ENCODE assay signal across 22 cellular contexts in the genomic region with DNA sequence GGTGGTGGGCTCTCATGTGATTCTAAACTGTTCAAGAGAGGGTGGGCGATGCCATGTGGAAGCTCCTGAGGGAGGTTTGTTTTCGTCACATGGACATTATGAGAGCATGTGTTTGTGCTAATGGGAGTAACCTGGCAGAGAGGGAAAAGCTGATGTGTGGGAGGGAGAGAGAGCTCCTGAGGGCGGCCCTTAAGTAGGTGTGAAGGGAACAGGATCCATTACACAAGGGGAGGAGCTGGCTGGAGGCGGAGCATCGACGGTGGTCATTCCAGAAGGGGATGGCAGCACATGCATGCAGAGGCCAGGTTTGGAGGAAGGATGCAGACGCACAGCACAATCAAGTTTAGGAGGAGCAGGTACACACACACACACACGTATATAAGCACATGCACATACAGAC.
A peak's percentile ranks its signal among the peaks of the same experiment; 100 is the strongest.
DNase-seq lines count a peak whose midpoint lies in the region; ATAC-seq and TF ChIP-seq lines count a peak whose summit lies in the region.
"Had no signal": no experiment of that assay in that cellular context is flagged by ENCODE, and none has a peak within 500 bp of the region (broad histone marks: within the 10 kb centered on the region; RNA-seq: fewer than 3 reads in every experiment).

No MANE protein-coding gene starts in this region.

- no peaks in the 10 kb centered on the region for H4K20me1 ChIP-seq in IMR-90 (ENCODE audit: insufficient read depth, low read length)

- H4K5ac ChIP-seq in IMR-90 (ENCODE audit: low read depth, low read length): no peak overlapping the region

- no peak overlapping the region for H2BK120ac ChIP-seq in IMR-90 (ENCODE audit: low read depth, low read length)

- H4K8ac ChIP-seq in IMR-90 (ENCODE audit: low read depth in 2 of 2, low read length in 2 of 2): no peak overlapping the region

- no peak overlapping the region for H2BK15ac ChIP-seq in IMR-90 (ENCODE audit: low read depth, low read length)

- in situ Hi-C loops in IMR-90 (cut with MboI; ENCODE audit: low sequenced_read_pairs): no loop called here

- no peak overlapping the region for H3K9ac ChIP-seq in IMR-90 (ENCODE audit: low read depth, low read length)
- H3K9ac ChIP-seq: SK-N-SH had no signal

- intact Hi-C loops in IMR-90 (cut with micrococcal nuclease): no loop called here
- intact Hi-C loops in posterior vena cava (cut with DNase I): no loop called here

- TF ChIP-seq CTCF in IMR-90 (conservative IDR thresholded peaks at IDR 0.05; ENCODE audit: low read depth, low read length): no peak

- no peak overlapping the region for H3K27ac ChIP-seq in IMR-90 (ENCODE audit: insufficient read depth, low read length)
- H3K27ac ChIP-seq: ascending aorta, lower lobe of right lung, pancreas, Peyer's patch, stomach, upper lobe of right lung had no signal

- no peaks in the 10 kb centered on the region for H3K27me3 ChIP-seq in IMR-90 (ENCODE audit: control insufficient read depth, insufficient read depth, low read length)
- H3K27me3 ChIP-seq: ascending aorta, pancreas, Peyer's patch, stomach, upper lobe of right lung had no signal

- peaks cover 73% of the 10 kb centered on the region for H3K4me1 Mint-ChIP-seq in activated naive CD8-positive, alpha-beta T cell treated with anti-CD3 and anti-CD28 coated beads, Interleukin-2, amount 50 U/mL, for 24 hours

- peaks cover 4% of the 10 kb centered on the region for H3K9me3 ChIP-seq in IMR-90 (ENCODE audit: control insufficient read depth, insufficient read depth, low read length)
- H3K9me3 ChIP-seq: ascending aorta, lower lobe of right lung, pancreas, Peyer's patch, SK-N-SH, stomach, upper lobe of right lung had no signal

- H3K23ac ChIP-seq in IMR-90 (ENCODE audit: low read depth, low read length): no peak overlapping the region

- no peak for TF ChIP-seq RAD21 in IMR-90 (IDR thresholded peaks at IDR 0.05; ENCODE audit: low read length)

- no peak overlapping the region for H2BK20ac ChIP-seq in IMR-90 (ENCODE audit: low read depth, low read length)

- no TSS peak for BruUV-seq in IMR-90 (replicated peaks; lab: Mats Ljungman, UMichigan)

- peaks cover 15% of the 10 kb centered on the region; the same call in 1 of the 2 replicates for H3K9me1 ChIP-seq in IMR-90 (ENCODE audit: insufficient read depth, low read length)

- H2BK5ac ChIP-seq in IMR-90 (ENCODE audit: low read depth, low read length, poor library complexity, severe bottlenecking): no peak overlapping the region

- no peak overlapping the region for H3K4ac ChIP-seq in IMR-90 (ENCODE audit: low read depth, low read length)

- peak overlapping the region; percentile 24; the same call in 1 of the 2 replicates for H2AK5ac ChIP-seq in IMR-90 (ENCODE audit: low read depth, low read length)

- H2AK9ac ChIP-seq in IMR-90 (replicated peaks; ENCODE audit: low read depth, low read length, poor library complexity): peak overlapping the region; percentile 58

- no peak overlapping the region for H3K4me3 Mint-ChIP-seq in activated naive CD8-positive, alpha-beta T cell treated with anti-CD3 and anti-CD28 coated beads, Interleukin-2, amount 50 U/mL, for 24 hours
- H3K4me3 Mint-ChIP-seq: H9 had no signal

- no peak overlapping the region for H3K18ac ChIP-seq in IMR-90 (ENCODE audit: low read depth, low read length)

- H3K36me3 ChIP-seq in IMR-90 (ENCODE audit: control insufficient read depth, insufficient read depth, low read length): peaks cover 4% of the 10 kb centered on the region
- H3K36me3 ChIP-seq: lower lobe of right lung, pancreas, Peyer's patch, upper lobe of right lung had no signal

- peaks cover 40% of the 10 kb centered on the region for H3K36me3 Mint-ChIP-seq in activated naive CD8-positive, alpha-beta T cell treated with anti-CD3 and anti-CD28 coated beads, Interleukin-2, amount 50 U/mL, for 24 hours (ENCODE audit: low read depth)

- dilution Hi-C loops in IMR-90 (cut with HindIII; ENCODE audit: low sequenced_read_pairs, unreplicated experiment): no loop called here

- no peak overlapping the region for H2AFZ ChIP-seq in IMR-90 (replicated peaks; ENCODE audit: low read length, poor library complexity)

- CTCF ChIA-PET in IMR-90 (lab: Yijun Ruan, JAX): no interaction called here

- H3K9me3 Mint-ChIP-seq in activated naive CD8-positive, alpha-beta T cell treated with anti-CD3 and anti-CD28 coated beads, Interleukin-2, amount 50 U/mL, for 24 hours: peaks cover 4% of the 10 kb centered on the region

- peak; percentile 50 for DNase-seq in activated CD8-positive, alpha-beta memory T cell treated with anti-CD3 and anti-CD28 coated beads for 24 hours
- DNase-seq in activated CD8-positive, alpha-beta memory T cell treated with anti-CD3 and anti-CD28 coated beads, Interleukin-2, amount 50 U/mL, for 48 hours: no peak
- no peak for DNase-seq in IMR-90
- no peak for DNase-seq in activated naive CD8-positive, alpha-beta T cell treated with anti-CD3 and anti-CD28 coated beads, Interleukin-2, amount 50 U/mL, for 24 hours
- peak; percentile 52 for DNase-seq in posterior vena cava (ENCODE audit: low spot score)
- DNase-seq in epidermal melanocyte (ENCODE audit: insufficient read length, low spot score): no peak
- no peak for DNase-seq in RKO (ENCODE audit: low spot score)
- DNase-seq: activated CD4-positive, alpha-beta T cell treated with anti-CD3 and anti-CD28 coated beads, Interleukin-2, amount 50 U/mL, for 48 hours; cerebellar nuclear complex; effector CD4-positive, alpha-beta T cell; glutamatergic neuron; H9; lower lobe of right lung; NCI-H774; pancreas; Peyer's patch; SK-N-SH; stimulated activated CD4-positive, alpha-beta T cell treated with anti-CD3 and anti-CD28 coated beads, Interleukin-1b, Interleukin-23, amount 100 ng/mL, for 48 hours; stomach; upper lobe of right lung had no signal

- H3K4me1 ChIP-seq in IMR-90 (ENCODE audit: control insufficient read depth, insufficient read depth, low read length): peaks cover 5% of the 10 kb centered on the region
- H3K4me1 ChIP-seq: ascending aorta, pancreas, Peyer's patch, upper lobe of right lung had no signal

- POLR2A ChIA-PET in IMR-90 (lab: Charles Lee; ENCODE audit: unreplicated experiment): no interaction called here

- H3K56ac ChIP-seq in IMR-90 (ENCODE audit: extremely low read depth, insufficient read depth, low read length): no peak overlapping the region

- H3K27me3 Mint-ChIP-seq in activated naive CD8-positive, alpha-beta T cell treated with anti-CD3 and anti-CD28 coated beads, Interleukin-2, amount 50 U/mL, for 24 hours: no peaks in the 10 kb centered on the region

- no peak overlapping the region for H3K4me2 ChIP-seq in IMR-90 (ENCODE audit: low read depth, low read length)
- H3K4me2 ChIP-seq: SK-N-SH had no signal

- peak overlapping the region; percentile 78 for H3K27ac Mint-ChIP-seq in activated naive CD8-positive, alpha-beta T cell treated with anti-CD3 and anti-CD28 coated beads, Interleukin-2, amount 50 U/mL, for 24 hours

- H3K14ac ChIP-seq in IMR-90 (replicated peaks; ENCODE audit: low read depth, low read length): no peak overlapping the region

- H3K4me3 ChIP-seq in IMR-90 (ENCODE audit: insufficient read depth, low read depth, low read length): no peak overlapping the region
- H3K4me3 ChIP-seq: ascending aorta, lower lobe of right lung, pancreas, Peyer's patch, stomach, upper lobe of right lung had no signal

- H3K79me1 ChIP-seq in IMR-90 (ENCODE audit: low read depth in 1 of 2, low read length in 2 of 2): peaks cover 8 to 27% of the 10 kb centered on the region in 2 experiments; a peak in 3 of 4 replicates

- no peak overlapping the region for H4K91ac ChIP-seq in IMR-90 (ENCODE audit: insufficient read depth, low read depth, low read length)

- no peak for ATAC-seq in IMR-90 (ENCODE audit: low read depth)
- no peak for ATAC-seq in activated naive CD8-positive, alpha-beta T cell treated with anti-CD3 and anti-CD28 coated beads, Interleukin-2, amount 50 U/mL, for 24 hours
- ATAC-seq in GM21529 (IDR thresholded peaks at IDR 0.05; ENCODE audit: unreplicated experiment): no peak
- ATAC-seq: pancreas had no signal

- WGBS in IMR-90 (ENCODE audit: extremely low coverage in 2 of 2, insufficient read length in 1 of 2), 2 experiments: 93% methylated on average over 3 of the region's 8 CpGs; no CpG with 5 or more reads in 1 of the 2 experiments

- TF ChIP-seq POLR2A in IMR-90 (IDR thresholded peaks at IDR 0.05; ENCODE audit: low read depth, low read length): no peak

TF ChIP-seq in IMR-90, 13 proteins besides CTCF, POLR2A, EP300 and RAD21:
- TF ChIP-seq, protein P1, sequence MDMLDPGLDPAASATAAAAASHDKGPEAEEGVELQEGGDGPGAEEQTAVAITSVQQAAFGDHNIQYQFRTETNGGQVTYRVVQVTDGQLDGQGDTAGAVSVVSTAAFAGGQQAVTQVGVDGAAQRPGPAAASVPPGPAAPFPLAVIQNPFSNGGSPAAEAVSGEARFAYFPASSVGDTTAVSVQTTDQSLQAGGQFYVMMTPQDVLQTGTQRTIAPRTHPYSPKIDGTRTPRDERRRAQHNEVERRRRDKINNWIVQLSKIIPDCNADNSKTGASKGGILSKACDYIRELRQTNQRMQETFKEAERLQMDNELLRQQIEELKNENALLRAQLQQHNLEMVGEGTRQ (IDR thresholded peaks at IDR 0.05; ENCODE audit: low read depth, low read length): no peak
- TF ChIP-seq NFE2L2 (IDR thresholded peaks at IDR 0.05; ENCODE audit: low read depth, low read length) (no peak), MXI1 (IDR thresholded peaks at IDR 0.05; ENCODE audit: borderline replicate concordance, low read depth, low read length) (no peak), CEBPB (IDR thresholded peaks at IDR 0.05; ENCODE audit: low read depth, low read length) (no peak), FOS (IDR thresholded peaks at IDR 0.05; ENCODE audit: low read depth, low read length) (no peak), CHD1 (IDR thresholded peaks at IDR 0.05; ENCODE audit: low read depth, low read length) (no peak), BHLHE40 (IDR thresholded peaks at IDR 0.05; ENCODE audit: low read depth, low read length) (no peak), MAZ (IDR thresholded peaks at IDR 0.05; ENCODE audit: borderline replicate concordance, low read depth, low read length) (no peak), RFX5 (IDR thresholded peaks at IDR 0.05; ENCODE audit: low read depth, low read length) (no peak), SMC3 (IDR thresholded peaks at IDR 0.05; ENCODE audit: low read depth, low read length) (no peak), RCOR1 (IDR thresholded peaks at IDR 0.05; ENCODE audit: insufficient replicate concordance, low read length) (no peak), MAFK (IDR thresholded peaks at IDR 0.05; ENCODE audit: low read depth, low read length) (no peak)
- TF ChIP-seq, protein P2, sequence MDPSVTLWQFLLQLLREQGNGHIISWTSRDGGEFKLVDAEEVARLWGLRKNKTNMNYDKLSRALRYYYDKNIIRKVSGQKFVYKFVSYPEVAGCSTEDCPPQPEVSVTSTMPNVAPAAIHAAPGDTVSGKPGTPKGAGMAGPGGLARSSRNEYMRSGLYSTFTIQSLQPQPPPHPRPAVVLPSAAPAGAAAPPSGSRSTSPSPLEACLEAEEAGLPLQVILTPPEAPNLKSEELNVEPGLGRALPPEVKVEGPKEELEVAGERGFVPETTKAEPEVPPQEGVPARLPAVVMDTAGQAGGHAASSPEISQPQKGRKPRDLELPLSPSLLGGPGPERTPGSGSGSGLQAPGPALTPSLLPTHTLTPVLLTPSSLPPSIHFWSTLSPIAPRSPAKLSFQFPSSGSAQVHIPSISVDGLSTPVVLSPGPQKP (IDR thresholded peaks at IDR 0.05; ENCODE audit: borderline replicate concordance, low read depth, low read length): no peak
TF ChIP-seq in IMR-90: peak in this region for 0.

Comparison
In these comparisons a context has a peak if more than half of its experiments do, and no peak if none do; other contexts are left out.
1. DNase-seq: peak in activated CD8-positive, alpha-beta memory T cell treated with anti-CD3 and anti-CD28 coated beads for 24 hours (single experiment) and posterior vena cava (single experiment); none in activated CD8-positive, alpha-beta memory T cell treated with anti-CD3 and anti-CD28 coated beads, Interleukin-2, amount 50 U/mL, for 48 hours (single experiment), IMR-90 (single experiment), activated naive CD8-positive, alpha-beta T cell treated with anti-CD3 and anti-CD28 coated beads, Interleukin-2, amount 50 U/mL, for 24 hours (single experiment), epidermal melanocyte (single experiment) and RKO (single experiment).